Comparison of ENCODE assay signal across 8 cellular contexts in the genomic region with DNA sequence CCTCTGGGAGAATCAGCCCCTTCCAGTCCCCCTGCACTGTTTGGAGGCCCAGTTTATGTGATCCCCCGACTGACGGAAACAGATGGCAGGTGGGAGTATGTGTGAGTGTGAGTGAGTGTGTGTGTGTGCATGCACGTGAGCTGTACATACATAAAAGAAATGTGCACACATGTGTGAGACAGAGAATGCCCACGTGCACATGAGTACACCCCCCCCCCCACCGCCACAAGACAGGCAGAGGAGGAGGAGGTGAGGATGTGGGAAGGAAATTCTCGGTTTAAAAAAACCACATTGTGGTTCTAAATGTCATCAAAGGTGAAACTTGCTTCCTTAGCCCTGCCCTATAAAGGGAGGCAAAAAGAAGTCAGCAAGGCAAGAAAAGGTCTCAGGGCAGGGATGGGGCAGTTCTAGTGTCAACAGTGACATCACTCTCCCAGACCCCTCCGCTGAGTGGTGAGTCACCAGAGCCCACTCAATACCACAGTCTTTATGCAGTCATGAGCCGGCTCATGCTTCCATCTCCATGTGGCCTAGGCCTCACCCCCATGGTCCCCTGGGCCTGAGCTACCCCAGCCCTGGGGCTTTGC.
A peak's percentile ranks its signal among the peaks of the same experiment; 100 is the strongest.
DNase-seq lines count a peak whose midpoint lies in the region; TF ChIP-seq lines count a peak whose summit lies in the region.

No MANE protein-coding gene starts in this region.

- H3K9me3 ChIP-seq in WERI-Rb-1 (ENCODE audit: severe bottlenecking) = no peaks in the 10 kb centered on the region

- H3K36me3 ChIP-seq in WERI-Rb-1 = no peaks in the 10 kb centered on the region

- H3K27me3 ChIP-seq in HL-60 (ENCODE audit: insufficient read depth, poor library complexity, severe bottlenecking) (no peaks in the 10 kb centered on the region), WERI-Rb-1 (ENCODE audit: insufficient read depth, low read depth, severe bottlenecking) (no peaks in the 10 kb centered on the region)

- DNase-seq in SIG-M5 treated with dmso at 0.1 percent for 504 hours (lab: John Stamatoyannopoulos, UW; ENCODE audit: unreplicated experiment) (peak; percentile 51), SIG-M5 (lab: John Stamatoyannopoulos, UW) (no peak), HL-60 (ENCODE audit: low read depth in 1 of 2, low spot score in 1 of 2) (peak; percentile 8 to 50), fibroblast of mammary gland (ENCODE audit: low read depth) (peak; percentile 75), WERI-Rb-1 (no peak), NCI-H446 (lab: John Stamatoyannopoulos, UW) (no peak)
- DNase-seq in activated CD4-positive, alpha-beta T cell treated with anti-CD3 and anti-CD28 coated beads, Interleukin-2, amount 50 U/mL, for 48 hours = peak; percentile 71 to 78
- peak; percentile 72 to 76 for DNase-seq in stimulated activated CD8-positive, alpha-beta memory T cell treated with anti-CD3 and anti-CD28 coated beads, Interleukin-15, amount 100 ng/mL, for 48 hours (ENCODE audit: low read depth in 2 of 2)

- H3K27ac ChIP-seq in HL-60 (replicated peaks) (no peak overlapping the region), WERI-Rb-1 (no peak overlapping the region)

- TF ChIP-seq CTCF in HL-60 (IDR thresholded peaks at IDR 0.05; ENCODE audit: insufficient read depth, low read length) = no peak
- no peak for TF ChIP-seq CTCF in fibroblast of mammary gland (conservative IDR thresholded peaks at IDR 0.05; ENCODE audit: control insufficient read depth, insufficient read depth, low read depth, low read length)
- TF ChIP-seq CTCF in WERI-Rb-1 (IDR thresholded peaks at IDR 0.05; ENCODE audit: low read depth, low read length) = no peak

- H3K4me3 ChIP-seq in HL-60 (replicated peaks; ENCODE audit: insufficient read depth, low read length) (no peak overlapping the region), fibroblast of mammary gland (ENCODE audit: control insufficient read depth, low read depth, low read length) (no peak overlapping the region), WERI-Rb-1 (ENCODE audit: low read depth, low read length) (no peak overlapping the region)

Comparison
In these comparisons a context has a peak if more than half of its experiments do, and no peak if none do; other contexts are left out.
1. DNase-seq: peak in SIG-M5 treated with dmso at 0.1 percent for 504 hours (single experiment), HL-60 (2 of 2), activated CD4-positive, alpha-beta T cell treated with anti-CD3 and anti-CD28 coated beads, Interleukin-2, amount 50 U/mL, for 48 hours (2 of 2), fibroblast of mammary gland (single experiment) and stimulated activated CD8-positive, alpha-beta memory T cell treated with anti-CD3 and anti-CD28 coated beads, Interleukin-15, amount 100 ng/mL, for 48 hours (2 of 2); none in SIG-M5 (single experiment), WERI-Rb-1 (single experiment) and NCI-H446 (0 of 2).